In genomic region chr3:43041517-43041916, GRCh38 we compare ENCODE assay signal across 31 cellular contexts.
"Had no signal": no experiment of that assay in that cellular context is flagged by ENCODE, and none has a peak within 500 bp of the region (broad histone marks: within the 10 kb centered on the region; RNA-seq: fewer than 3 reads in every experiment).

No MANE protein-coding gene starts in this region.

- H3K27ac Mint-ChIP-seq: immature natural killer cell; naive thymus-derived CD8-positive, alpha-beta T cell; nephron; stimulated activated naive B cell treated with anti-CD40 and anti-IgM and Interleukin-4, amounts not matched to agents 10 μg/mL and 1 μg/mL and 100 μg/mL, for 72 hours had no signal

- H3K36me3 ChIP-seq: left lung, lower lobe of right lung, pancreas, prostate gland, stomach, thyroid gland, transverse colon, upper lobe of left lung had no signal

- H3K9me3 ChIP-seq: pancreas, prostate gland, testis, thyroid gland, vagina had no signal

- ATAC-seq: left colon; left lung; lower lobe of right lung; naive thymus-derived CD8-positive, alpha-beta T cell; pancreas; right cardiac atrium; sciatic nerve; stimulated activated naive B cell treated with anti-CD40 and anti-IgM and Interleukin-4, amounts not matched to agents 10 μg/mL and 1 μg/mL and 100 μg/mL, for 72 hours; stimulated activated naive CD8-positive, alpha-beta T cell treated with anti-CD3 and anti-CD28 coated beads, Interleukin-15, Interleukin-2, amounts not matched to agents 100 U/mL and 50 U/mL, for 24 hours had no signal

- H3K4me1 Mint-ChIP-seq: neural crest cell had no signal

- H3K27me3 ChIP-seq: left lung, pancreas, stomach, testis, thyroid gland, transverse colon, upper lobe of left lung, vagina had no signal

- FAIRE-seq: islet of Langerhans, kidney, pancreas had no signal

- H3K4me3 Mint-ChIP-seq: immature natural killer cell; naive thymus-derived CD8-positive, alpha-beta T cell; nephron; neural crest cell; stimulated activated naive B cell treated with anti-CD40 and anti-IgM and Interleukin-4, amounts not matched to agents 10 μg/mL and 1 μg/mL and 100 μg/mL, for 72 hours had no signal

- H3K4me3 ChIP-seq: left lung, lower lobe of right lung, pancreas, prostate gland, skin epidermis, stomach, testis, thyroid gland, transverse colon, upper lobe of left lung, vagina had no signal

- DNase-seq: immature natural killer cell; kidney; left colon; left lung; lower lobe of right lung; mammary epithelial cell; mesenchymal stem cell; naive thymus-derived CD8-positive, alpha-beta T cell; nucleus accumbens; pancreas; posterior cingulate gyrus; retina; right cardiac atrium; stimulated activated CD4-positive, alpha-beta T cell treated with anti-CD3 and anti-CD28 coated beads, Interleukin-12 subunit alpha, Interleukin-12 subunit beta, amount 100 ng/mL, for 4 hours; stimulated activated CD4-positive, alpha-beta T cell treated with anti-CD3 and anti-CD28 coated beads, Interleukin-15, amount 100 ng/mL, for 24 hours; stimulated activated CD4-positive, alpha-beta T cell treated with anti-CD3 and anti-CD28 coated beads, Interleukin-2, amount 100 ng/mL, for 24 hours; stimulated activated CD4-positive, alpha-beta T cell treated with anti-CD3 and anti-CD28 coated beads, Interleukin-4, amount 100 ng/mL, for 1 hour; stimulated activated naive B cell treated with anti-CD40 and anti-IgM and Interleukin-4, amounts not matched to agents 10 μg/mL and 1 μg/mL and 100 μg/mL, for 72 hours; stimulated activated naive CD8-positive, alpha-beta T cell treated with anti-CD3 and anti-CD28 coated beads, Interleukin-15, Interleukin-2, amounts not matched to agents 100 U/mL and 50 U/mL, for 24 hours; stomach; testis; thyroid gland; transverse colon; upper lobe of left lung had no signal

- H3K4me1 ChIP-seq: left lung, lower lobe of right lung, pancreas, prostate gland, testis, thyroid gland, transverse colon, upper lobe of left lung, vagina had no signal

- H3K27ac ChIP-seq: left lung, lower lobe of right lung, pancreas, prostate gland, skin epidermis, stomach, testis, thyroid gland, transverse colon, upper lobe of left lung, vagina had no signal

- H3K27me3 Mint-ChIP-seq: naive thymus-derived CD8-positive, alpha-beta T cell had no signal
